In genomic region chr2:210617732-210618330, GRCh38 we compare ENCODE assay signal across 8 cellular contexts.
DNase-seq lines count a peak whose midpoint lies in the region; ATAC-seq and TF ChIP-seq lines count a peak whose summit lies in the region.

No MANE protein-coding gene starts in this region.

- CTCF ChIA-PET in AG04450 (lab: Charles Lee) = interaction anchor here (0.5 to 3.5 kb wide), 7 partner anchors 9 to 1949 kb away, joined by 3 to 20 read pairs (median 4); no protein-coding TSS in a partner anchor

- intact Hi-C loops in left lung (cut with DNase I) = no loop called here

- no peak overlapping the region for H3K27ac ChIP-seq in AG04450 (ENCODE audit: low read depth, low read length)
- H3K27ac ChIP-seq in left lung = no peak overlapping the region

- no peaks in the 10 kb centered on the region for H3K36me3 ChIP-seq in left lung
- H3K36me3 ChIP-seq in MG63 = no peaks in the 10 kb centered on the region

- TF ChIP-seq CTCF in AG04450 (IDR thresholded peaks at IDR 0.05; ENCODE audit: low read depth, low read length) (peak; percentile 67), left lung (IDR thresholded peaks at IDR 0.05) (peak in 1 of 2 donors; percentile 58)

- POLR2A ChIA-PET in AG04450 (lab: Yijun Ruan, JAX) = no interaction called here

- H3K9me3 ChIP-seq in AG04450 (ENCODE audit: control insufficient read depth, insufficient read depth, low read length) = no peaks in the 10 kb centered on the region
- no peaks in the 10 kb centered on the region for H3K9me3 ChIP-seq in left lung
- H3K9me3 ChIP-seq in MG63 = no peaks in the 10 kb centered on the region

- H3K4me1 ChIP-seq in left lung = no peaks in the 10 kb centered on the region

- no peaks in the 10 kb centered on the region for H3K27me3 ChIP-seq in AG04450 (ENCODE audit: control insufficient read depth, insufficient read depth, low read length)
- H3K27me3 ChIP-seq in left lung = no peaks in the 10 kb centered on the region
- no peaks in the 10 kb centered on the region for H3K27me3 ChIP-seq in MG63

- peak; percentile 79 for ATAC-seq in GM18502 (IDR thresholded peaks at IDR 0.05; ENCODE audit: poor library complexity, unreplicated experiment)
- peak; percentile 72 for ATAC-seq in HG03064 (IDR thresholded peaks at IDR 0.05; ENCODE audit: low read depth, unreplicated experiment)
- peak; percentile 75 for ATAC-seq in left lung

- no peak overlapping the region for H3K4me3 ChIP-seq in AG04450 (ENCODE audit: low read depth, low read length)
- no peak overlapping the region for H3K4me3 ChIP-seq in left lung
- H3K4me3 ChIP-seq in MG63 = no peak overlapping the region

- DNase-seq in AG04450 (ENCODE audit: low read depth, low spot score) = no peak
- DNase-seq in NCI-H2081 (lab: John Stamatoyannopoulos, UW) = peak; percentile 63 to 81
- DNase-seq in amniotic stem cell (lab: John Stamatoyannopoulos, UW) = peak; percentile 24
- no peak for DNase-seq in left lung
- DNase-seq in stimulated activated naive CD4-positive, alpha-beta T cell treated with Interleukin-2 at 50 U/mL for 16 hours (lab: John Stamatoyannopoulos, UW) = no peak
- DNase-seq in MG63 = no peak

Comparison
In these comparisons a context has a peak if more than half of its experiments do, and no peak if none do; other contexts are left out.
1. DNase-seq: peak in NCI-H2081 (2 of 2) and amniotic stem cell (single experiment); none in AG04450 (single experiment), left lung (0 of 2), stimulated activated naive CD4-positive, alpha-beta T cell treated with Interleukin-2 at 50 U/mL for 16 hours (single experiment) and MG63 (single experiment).
2. Peak in every context shown above with its lines, with median percentiles within 50 percentile points of each other: ATAC-seq.